ENCODE assay signal across 8 cellular contexts in genomic region chr1:905071-905749, GRCh38. TPM values are rescaled to one million over a fixed set of nuclear protein-coding genes. Genes with fewer than 3 reads are reported as not detected.
DNase-seq lines count a peak whose midpoint lies in the region; ATAC-seq and TF ChIP-seq lines count a peak whose summit lies in the region.

No MANE protein-coding gene starts in this region.

- H3K9me3 Mint-ChIP-seq in endodermal cell (peaks cover 2% of the 10 kb centered on the region), nephron progenitor cell (peaks cover 4% of the 10 kb centered on the region)

- H3K36me3 ChIP-seq in Peyer's patch (no peaks in the 10 kb centered on the region), endodermal cell (ENCODE audit: control insufficient read depth, insufficient read depth, low read length) (no peaks in the 10 kb centered on the region)

- peak overlapping the region; percentile 35 to 51 (median 45) for H3K4me3 ChIP-seq in Peyer's patch
- peak overlapping the region; percentile 74 for H3K4me3 ChIP-seq in endodermal cell (ENCODE audit: low read length)

- H3K27ac ChIP-seq in Peyer's patch (peak overlapping the region in 2 of 4 donors; percentile 16 to 24), endodermal cell (ENCODE audit: low read depth, low read length) (no peak overlapping the region)

- H3K9ac ChIP-seq in endodermal cell (ENCODE audit: extremely low read depth, low read length, poor library complexity, severe bottlenecking) = no peak overlapping the region

- peaks cover 5% of the 10 kb centered on the region for H3K36me3 Mint-ChIP-seq in endodermal cell (ENCODE audit: low read depth)
- H3K36me3 Mint-ChIP-seq in nephron progenitor cell (ENCODE audit: low read depth) = peaks cover 5% of the 10 kb centered on the region

- TF ChIP-seq CTCF in Peyer's patch (IDR thresholded peaks at IDR 0.05) = no peak
- TF ChIP-seq CTCF in endodermal cell (conservative IDR thresholded peaks at IDR 0.05) = no peak
- TF ChIP-seq CTCF in nephron progenitor cell (IDR thresholded peaks at IDR 0.05) = no peak

- WGBS in endodermal cell (ENCODE audit: insufficient coverage in 1 of 2, insufficient read length in 1 of 2), 2 experiments = 24 to 31% methylated on average over 20 to 49 of the region's 49 CpGs

- no peak for TF ChIP-seq POLR2A in Peyer's patch (IDR thresholded peaks at IDR 0.05)

- H3K9me3 ChIP-seq in Peyer's patch = no peaks in the 10 kb centered on the region
- H3K9me3 ChIP-seq in endodermal cell (ENCODE audit: control insufficient read depth, low read length) = no peaks in the 10 kb centered on the region

- H3K27ac Mint-ChIP-seq in endodermal cell (peak overlapping the region; percentile 83), nephron progenitor cell (no peak overlapping the region)

- H3K4me3 Mint-ChIP-seq in endodermal cell (peak overlapping the region; percentile 70), nephron progenitor cell (peak overlapping the region; percentile 81)

- peaks cover 58% of the 10 kb centered on the region for H3K27me3 Mint-ChIP-seq in endodermal cell (ENCODE audit: insufficient read depth)
- peaks cover 68% of the 10 kb centered on the region for H3K27me3 Mint-ChIP-seq in nephron progenitor cell (ENCODE audit: low read depth, poor library complexity)

- ATAC-seq in GM21381 (IDR thresholded peaks at IDR 0.05; ENCODE audit: unreplicated experiment) = no peak
- no peak for ATAC-seq in GM19452 (IDR thresholded peaks at IDR 0.05; ENCODE audit: unreplicated experiment)

- H3K4me1 ChIP-seq in Peyer's patch (peaks cover 0 to 38% (median 5%) of the 10 kb centered on the region in 4 donors), endodermal cell (ENCODE audit: control insufficient read depth, insufficient read depth, low read length) (no peaks in the 10 kb centered on the region)

- peaks cover 0 to 5% of the 10 kb centered on the region in 2 donors for H3K27me3 ChIP-seq in Peyer's patch
- peaks cover 26% of the 10 kb centered on the region for H3K27me3 ChIP-seq in endodermal cell (ENCODE audit: control insufficient read depth, insufficient read depth, low read length, poor library complexity, severe bottlenecking)

- H3K4me1 Mint-ChIP-seq in endodermal cell = peaks cover 4% of the 10 kb centered on the region
- H3K4me1 Mint-ChIP-seq in nephron progenitor cell = peaks cover 36% of the 10 kb centered on the region

- peak; percentile 31 for DNase-seq in SKM-1 treated with dmso at 0.1 percent for 144 hours (lab: John Stamatoyannopoulos, UW; ENCODE audit: unreplicated experiment)
- DNase-seq in SKM-1 (lab: John Stamatoyannopoulos, UW; ENCODE audit: unreplicated experiment) = no peak
- peak; percentile 26 to 64 (median 63) for DNase-seq in Peyer's patch
- peak; percentile 78 for DNase-seq in endodermal cell
- peak; percentile 64 for DNase-seq in nephron progenitor cell
- DNase-seq in SHP77 treated with DMSO at 0.1 percent for 48 hours (lab: John Stamatoyannopoulos, UW) = no peak

RNA-seq across cellular contexts. Expression of gene SAMD11, which starts 18.5 kb away (rescaled TPM):
- 1 to 10 TPM; 1.1 to 5.0 (median 2.2) TPM for total RNA-seq in Peyer's patch
- 100 to 1,000 TPM; 152 to 156 TPM for total RNA-seq in endodermal cell
- polyA plus RNA-seq in endodermal cell (2013, experiment 1 of 2) = 28.0 TPM
- 26.1 TPM for polyA plus RNA-seq in endodermal cell (2013, experiment 2 of 2)

RNA-seq across cellular contexts. Expression of gene NOC2L, which starts 53.8 kb away (rescaled TPM):
- total RNA-seq in Peyer's patch = 10 to 100 TPM; 18.2 to 58.6 (median 39.9) TPM
- total RNA-seq in endodermal cell = 10 to 100 TPM; 83.5 to 97.3 TPM
- 62.0 TPM for polyA plus RNA-seq in endodermal cell (2013, experiment 1 of 2)
- 55.3 TPM for polyA plus RNA-seq in endodermal cell (2013, experiment 2 of 2)

RNA-seq across cellular contexts. Expression of gene KLHL17, which starts 55.2 kb away (rescaled TPM):
- total RNA-seq in Peyer's patch = 10 to 100 TPM; 14.9 to 17.0 (median 15.8) TPM
- total RNA-seq in endodermal cell = 10 to 100 TPM; 49.2 to 58.2 TPM
- polyA plus RNA-seq in endodermal cell (2013, experiment 1 of 2) = 41.1 TPM
- 32.2 TPM for polyA plus RNA-seq in endodermal cell (2013, experiment 2 of 2)

Comparison
In these comparisons a context has a peak if more than half of its experiments do, and no peak if none do; other contexts are left out.
1. DNase-seq: peak in SKM-1 treated with dmso at 0.1 percent for 144 hours (single experiment), Peyer's patch (3 of 3), endodermal cell (single experiment) and nephron progenitor cell (single experiment); none in SKM-1 (single experiment) and SHP77 treated with DMSO at 0.1 percent for 48 hours (single experiment).
2. RNA of gene SAMD11, which starts 18.5 kb away (total RNA-seq): 152 to 156 TPM in endodermal cell; 1.1 to 5.0 TPM in Peyer's patch; every median in the first group is over 10 times any median in the second.